ENCODE assay signal across 16 cellular contexts in genomic region chr18:38453880-38454279, GRCh38.
"Had no signal": no experiment of that assay in that cellular context is flagged by ENCODE, and none has a peak within 500 bp of the region (broad histone marks: within the 10 kb centered on the region; RNA-seq: fewer than 3 reads in every experiment).

No MANE protein-coding gene starts in this region.

- H3K36me3 ChIP-seq: gastrocnemius medialis, spleen had no signal

- H3K27ac ChIP-seq: gastrocnemius medialis, spleen had no signal

- H3K4me1 ChIP-seq: gastrocnemius medialis, spleen had no signal

- H3K4me3 ChIP-seq: gastrocnemius medialis, lung, spleen had no signal

- ATAC-seq: activated CD4-positive, alpha-beta T cell treated with anti-CD3 and anti-CD28 coated beads for 36 hours; activated naive CD4-positive, alpha-beta T cell treated with anti-CD3 and anti-CD28 coated beads, Interleukin-2, amount 50 U/mL, for 72 hours; esophagus mucosa; gastrocnemius medialis; left lobe of liver; stimulated activated memory B cell treated with anti-CD40 and anti-IgM and Interleukin-4, amounts not matched to agents 10 μg/mL and 1 μg/mL and 100 μg/mL, for 72 hours; WTC11 had no signal

- H3K27me3 ChIP-seq: gastrocnemius medialis, spleen had no signal

- DNase-seq: activated CD4-positive, alpha-beta memory T cell treated with anti-CD3 and anti-CD28 coated beads for 36 hours; activated CD4-positive, alpha-beta T cell treated with anti-CD3 and anti-CD28 coated beads for 36 hours; activated gamma-delta T cell treated with Interleukin-2 at 50 U/mL for 16 hours; activated T-cell treated with anti-CD3 and anti-CD28 coated beads for 4 hours; effector CD4-positive, alpha-beta T cell; gastrocnemius medialis; head of caudate nucleus; kidney; spleen; stimulated activated CD4-positive, alpha-beta T cell treated with anti-CD3 and anti-CD28 coated beads, Interleukin-4, amount 100 ng/mL, for 4 hours had no signal

- H3K9me3 ChIP-seq: gastrocnemius medialis, spleen had no signal
